8 cellular contexts compared by ENCODE assay signal in the genomic region with DNA sequence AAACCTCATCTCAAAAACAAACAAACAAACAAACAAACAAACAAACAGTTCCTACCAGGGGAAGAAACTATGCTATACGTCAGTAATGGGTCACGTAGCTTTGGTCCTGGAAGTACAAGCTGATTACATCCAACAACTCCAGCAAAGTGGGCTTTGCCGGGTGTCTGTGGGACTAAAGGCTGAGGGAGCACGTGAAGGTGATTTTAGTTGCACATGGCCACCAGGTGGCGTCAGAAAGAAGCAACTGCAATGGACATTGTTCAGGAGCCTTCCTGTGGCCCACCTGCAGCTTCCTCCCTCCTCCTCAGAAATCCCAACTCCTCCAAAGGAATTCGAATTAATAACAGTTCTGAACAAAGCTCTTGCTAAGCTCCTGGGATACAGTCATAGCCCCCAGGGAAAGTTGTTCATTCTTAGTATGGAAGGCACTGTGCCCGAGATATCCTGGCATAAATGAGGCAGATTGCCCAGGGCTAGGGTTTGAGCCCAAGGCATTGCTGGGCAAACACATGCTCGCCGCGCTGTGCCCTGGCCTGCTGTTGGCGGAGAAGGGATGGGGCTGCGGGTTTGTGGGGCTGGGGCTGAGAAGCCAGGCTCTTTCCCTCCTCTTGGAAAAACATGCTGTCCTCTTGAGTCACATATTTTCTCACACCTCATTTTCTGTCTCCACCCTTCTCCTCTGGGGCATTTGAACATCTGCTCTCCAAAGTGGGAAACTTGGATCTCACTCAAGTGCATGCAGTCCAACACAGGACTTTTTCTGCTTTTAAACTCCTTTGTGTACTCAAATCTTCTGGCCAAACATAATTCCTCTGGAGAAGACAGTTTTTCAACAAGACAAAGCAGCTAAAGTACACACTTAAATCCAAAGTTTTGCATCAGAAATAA. TPM values are rescaled to one million over a fixed set of nuclear protein-coding genes. Genes with fewer than 3 reads are reported as not detected.
DNase-seq lines count a peak whose midpoint lies in the region; ATAC-seq and TF ChIP-seq lines count a peak whose summit lies in the region.

No MANE protein-coding gene starts in this region.

- H3K9me3 ChIP-seq in neutrophil (no peaks in the 10 kb centered on the region), subcutaneous abdominal adipose tissue (ENCODE audit: control insufficient read depth in 5 of 5, low read length in 5 of 5) (no peaks in the 10 kb centered on the region)

- H3K27me3 ChIP-seq in foreskin keratinocyte (no peaks in the 10 kb centered on the region), neutrophil (no peaks in the 10 kb centered on the region), subcutaneous abdominal adipose tissue (ENCODE audit: control insufficient read depth in 5 of 5, insufficient read depth in 4 of 5, low read length in 5 of 5) (no peaks in the 10 kb centered on the region)

- H3K4me3 ChIP-seq in GM12875 (ENCODE audit: low read depth, low read length) = no peak overlapping the region
- no peak overlapping the region for H3K4me3 ChIP-seq in neutrophil (ENCODE audit: low read depth in 1 of 2, low read length in 1 of 2)
- no peak overlapping the region for H3K4me3 ChIP-seq in subcutaneous abdominal adipose tissue (ENCODE audit: low read depth in 1 of 5, low read length in 5 of 5)

- POLR2A ChIA-PET in RWPE1 (lab: Yijun Ruan, JAX; ENCODE audit: low non-redundant PET) = no interaction called here

- H3K4me1 ChIP-seq in foreskin keratinocyte (peaks cover 30% of the 10 kb centered on the region), neutrophil (ENCODE audit: control insufficient read depth in 1 of 2, insufficient read depth in 1 of 2, low read depth in 1 of 2, low read length in 1 of 2) (peaks cover 6 to 16% of the 10 kb centered on the region in 2 experiments), subcutaneous abdominal adipose tissue (ENCODE audit: control insufficient read depth in 5 of 5, insufficient read depth in 5 of 5, low read length in 5 of 5) (peaks cover 5 to 34% (median 27%) of the 10 kb centered on the region in 5 donors)

- peak overlapping the region in 1 of 5 donors; percentile 52 for H3K9ac ChIP-seq in subcutaneous abdominal adipose tissue (ENCODE audit: low read length in 5 of 5)

- peak; percentile 49 for DNase-seq in KG1 (lab: John Stamatoyannopoulos, UW)
- peak; percentile 96 for DNase-seq in RWPE1 (ENCODE audit: low spot score)
- DNase-seq in activated effector memory CD4-positive, alpha-beta T cell treated with anti-CD3 and anti-CD28 coated beads, Interleukin-2, amount 50 U/mL, for 16 hours = peak; percentile 82
- DNase-seq in foreskin keratinocyte = peak; percentile 99 to 100

- peak; percentile 66 for TF ChIP-seq CTCF in GM12875 (IDR thresholded peaks at IDR 0.05; ENCODE audit: borderline replicate concordance, insufficient read depth, low read depth, low read length)
- peak; percentile 82 for TF ChIP-seq CTCF in RWPE1 (conservative IDR thresholded peaks at IDR 0.05; ENCODE audit: low read depth)
- peak; percentile 95 for TF ChIP-seq CTCF in foreskin keratinocyte (conservative IDR thresholded peaks at IDR 0.05)
- TF ChIP-seq CTCF in neutrophil (IDR thresholded peaks at IDR 0.05) = peak; percentile 52

- H3K27ac ChIP-seq in RWPE1 = peak overlapping the region; percentile 100
- H3K27ac ChIP-seq in foreskin keratinocyte = peak overlapping the region; percentile 52
- H3K27ac ChIP-seq in neutrophil = no peak overlapping the region
- H3K27ac ChIP-seq in subcutaneous abdominal adipose tissue (ENCODE audit: low read depth, low read length) = peak overlapping the region; percentile 23

- no peaks in the 10 kb centered on the region for H3K36me3 ChIP-seq in neutrophil
- no peaks in the 10 kb centered on the region for H3K36me3 ChIP-seq in subcutaneous abdominal adipose tissue (ENCODE audit: control insufficient read depth in 5 of 5, insufficient read depth in 5 of 5, low read length in 5 of 5)

- peak; percentile 93 for ATAC-seq in foreskin keratinocyte
- ATAC-seq in HG03025 (IDR thresholded peaks at IDR 0.05; ENCODE audit: low FRiP score, unreplicated experiment) = no peak

- CTCF ChIA-PET in RWPE1 (lab: Yijun Ruan, JAX) = interaction anchor here (0.5 to 5.5 kb wide), 13 partner anchors 12 to 370 kb away, joined by 3 to 36 read pairs (median 4); partner anchors contain the start of gene GPSM2

RNA-seq across cellular contexts. Expression of gene AKNAD1, which starts 28.6 kb away (rescaled TPM):
- 0.65 and 1.6 TPM in 2 replicates for total RNA-seq in foreskin keratinocyte
- 0.85 and 1.1 TPM in 2 replicates for polyA plus RNA-seq in foreskin keratinocyte

RNA-seq across cellular contexts. Expression of gene GPSM2, which starts 48.5 kb away (rescaled TPM):
- 104 and 142 TPM in 2 replicates for total RNA-seq in foreskin keratinocyte
- 39.4 and 60.7 TPM in 2 replicates for polyA plus RNA-seq in foreskin keratinocyte

Comparison
In these comparisons a context has a peak if more than half of its experiments do, and no peak if none do; other contexts are left out.
1. DNase-seq: peak in every context shown above with its lines; median percentile 100 in foreskin keratinocyte; 96 in RWPE1; 82 in activated effector memory CD4-positive, alpha-beta T cell treated with anti-CD3 and anti-CD28 coated beads, Interleukin-2, amount 50 U/mL, for 16 hours; 49 in KG1.